Comparison of ENCODE assay signal across 23 cellular contexts in genomic region chr10:35437829-35438228, GRCh38.
"Had no signal": no experiment of that assay in that cellular context is flagged by ENCODE, and none has a peak within 500 bp of the region (broad histone marks: within the 10 kb centered on the region; RNA-seq: fewer than 3 reads in every experiment).

No MANE protein-coding gene starts in this region.

- H3K27me3 ChIP-seq: dorsolateral prefrontal cortex, esophagus muscularis mucosa, foreskin keratinocyte, gastroesophageal sphincter, heart right ventricle, hepatocyte, left lung had no signal

- H3K4me3 ChIP-seq: coronary artery, dorsolateral prefrontal cortex, esophagus muscularis mucosa, gastroesophageal sphincter, heart right ventricle, hepatocyte, left lung, lower lobe of right lung, mucosa of descending colon had no signal

- DNase-seq: dermis blood vessel endothelial cell; dorsolateral prefrontal cortex; effector CD4-positive, alpha-beta T cell; effector memory CD4-positive, alpha-beta T cell; foreskin keratinocyte; heart right ventricle; hypothalamus; immature natural killer cell; islet precursor cell; kidney; kidney glomerular epithelial cell; left lung; lower lobe of right lung; mesenchymal stem cell; mucosa of descending colon; naive B cell had no signal

- H3K27ac ChIP-seq: coronary artery, esophagus muscularis mucosa, foreskin keratinocyte, gastroesophageal sphincter, hepatocyte, left lung, lower lobe of right lung had no signal

- H3K36me3 ChIP-seq: esophagus muscularis mucosa, gastroesophageal sphincter, heart right ventricle, left lung, lower lobe of right lung had no signal

- ATAC-seq: foreskin keratinocyte, gastroesophageal sphincter, left lung, lower lobe of right lung, mucosa of descending colon had no signal

- FAIRE-seq: colon, endothelial cell of umbilical vein, frontal cortex, kidney had no signal
